In the genomic region with DNA sequence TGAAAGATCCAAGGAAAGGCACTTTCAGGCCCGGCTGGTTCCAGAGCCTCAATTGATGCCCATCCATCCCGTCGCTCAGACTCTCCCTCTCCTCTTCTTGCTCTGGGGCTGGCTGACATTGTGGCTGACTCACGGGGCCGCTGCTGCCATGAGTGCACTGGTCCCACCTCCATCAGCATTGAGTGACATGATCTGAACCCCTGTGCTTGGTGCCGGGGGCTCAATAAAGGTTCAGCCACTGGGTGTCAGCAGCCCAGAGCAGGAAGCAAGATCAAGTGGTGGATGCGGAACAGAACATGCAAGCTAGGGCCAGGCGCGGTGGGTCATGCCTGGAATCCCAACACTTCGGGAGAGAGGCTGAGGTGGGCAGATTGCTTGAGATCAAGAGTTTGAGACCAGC, we compare ENCODE assay signal across 25 cellular contexts. TPM values are rescaled to one million over a fixed set of nuclear protein-coding genes. Genes with fewer than 3 reads are reported as not detected.
"Had no signal": no experiment of that assay in that cellular context is flagged by ENCODE, and none has a peak within 500 bp of the region (broad histone marks: within the 10 kb centered on the region; RNA-seq: fewer than 3 reads in every experiment).

No MANE protein-coding gene starts in this region.

- H3K4me3 ChIP-seq: PC-9, Peyer's patch had no signal

- H3K27ac Mint-ChIP-seq: T-cell had no signal

- H3K9me3 ChIP-seq: Peyer's patch, SK-N-SH had no signal

- H2AFZ ChIP-seq: PC-9 had no signal

- H3K27me3 ChIP-seq: Peyer's patch had no signal

- ATAC-seq: T-cell had no signal

- H3K4me1 ChIP-seq: Peyer's patch had no signal

- H3K9me3 Mint-ChIP-seq: T-cell had no signal

- H3K4me3 Mint-ChIP-seq: T-cell had no signal

- H3K4me1 Mint-ChIP-seq: T-cell had no signal

- H3K4me2 ChIP-seq: PC-9, SK-N-SH had no signal

- DNase-seq: KBM-7, MV-4-11, NCI-H1048, NCI-H1105, NCI-H1417, NCI-H1436 treated with DMSO at 0.1 percent for 48 hours, NCI-H1694, NCI-H187 treated with DMSO at 0.1 percent for 48 hours, NCI-H2029 treated with DMSO at 0.1 percent for 48 hours, NCI-H2171 treated with DMSO at 0.1 percent for 48 hours, NCI-H345, NCI-H446 treated with DMSO at 0.1 percent for 48 hours, NCI-H510A treated with DMSO at 0.1 percent for 48 hours, NCI-H526, OCI-M1, PC-9, Peyer's patch, SHP77, SK-N-SH, SW 1271, T-cell had no signal

- H3K27ac ChIP-seq: PC-9, Peyer's patch had no signal

- H3K27me3 Mint-ChIP-seq: T-cell had no signal

- H3K9ac ChIP-seq: SK-N-SH had no signal

RNA-seq across cellular contexts. Expression of a gene that starts 39.5 kb away (rescaled TPM):
- total RNA-seq: HT-29, LHCN-M2, MCF 10A, PC-9, SK-MEL-5, T-cell had no signal
